ENCODE assay signal across 8 cellular contexts in genomic region chr18:48933578-48934399, GRCh38. TPM values are rescaled to one million over a fixed set of nuclear protein-coding genes. Genes with fewer than 3 reads are reported as not detected.
DNase-seq lines count a peak whose midpoint lies in the region; ATAC-seq and TF ChIP-seq lines count a peak whose summit lies in the region.

No MANE protein-coding gene starts in this region.

- DNase-seq in activated CD8-positive, alpha-beta memory T cell treated with anti-CD3 and anti-CD28 coated beads, Interleukin-2, amount 50 U/mL, for 4 hours, result peak; percentile 13
- DNase-seq in activated CD8-positive, alpha-beta memory T cell treated with anti-CD3 and anti-CD28 coated beads, Interleukin-2, amount 50 U/mL, for 48 hours, result no peak
- no peak for DNase-seq in adipocyte (ENCODE audit: low read depth)
- DNase-seq in tibial nerve (ENCODE audit: low spot score in 2 of 2), result no peak
- DNase-seq in omental fat pad (ENCODE audit: low spot score), result no peak
- DNase-seq in testis, result no peak

- H3K27me3 ChIP-seq in adipocyte (replicated peaks; ENCODE audit: control insufficient read depth, insufficient read depth, low read length), result no peaks in the 10 kb centered on the region
- no peaks in the 10 kb centered on the region for H3K27me3 ChIP-seq in liver (ENCODE audit: control insufficient read depth in 4 of 4, insufficient read depth in 4 of 4, low read length in 3 of 4)
- no peaks in the 10 kb centered on the region for H3K27me3 ChIP-seq in tibial nerve
- H3K27me3 ChIP-seq in testis, result no peaks in the 10 kb centered on the region

- ATAC-seq in omental fat pad (ENCODE audit: low FRiP score) (no peak), GM18498 (IDR thresholded peaks at IDR 0.05; ENCODE audit: unreplicated experiment) (no peak)

- intact Hi-C loops in testis (cut with DNase I; ENCODE audit: low total_unique reads), result no loop called here

- H3K4me3 ChIP-seq in adipocyte (ENCODE audit: low read length) (peak overlapping the region; percentile 52), liver (ENCODE audit: low read depth in 1 of 3, low read length in 3 of 3) (no peak overlapping the region), tibial nerve (no peak overlapping the region), testis (no peak overlapping the region)

- peak overlapping the region; percentile 76 for H3K9ac ChIP-seq in adipocyte (ENCODE audit: low read length)
- no peak overlapping the region for H3K9ac ChIP-seq in liver (ENCODE audit: low read depth in 1 of 2, low read length in 2 of 2)

- TF ChIP-seq EP300 in tibial nerve (IDR thresholded peaks at IDR 0.05), result peak in 1 of 2 donors; percentile 29

- no peak for TF ChIP-seq CTCF in liver (IDR thresholded peaks at IDR 0.05; ENCODE audit: low read depth, low read length, missing input control)
- no peak for TF ChIP-seq CTCF in tibial nerve (IDR thresholded peaks at IDR 0.05)
- TF ChIP-seq CTCF in omental fat pad (IDR thresholded peaks at IDR 0.05), result no peak
- no peak for TF ChIP-seq CTCF in testis (IDR thresholded peaks at IDR 0.05)

- TF ChIP-seq RAD21 in liver (IDR thresholded peaks at IDR 0.05), result no peak

- H3K27ac ChIP-seq in liver (ENCODE audit: low read depth in 1 of 2, low read length in 2 of 2) (peak overlapping the region; percentile 53 to 73), tibial nerve (peak overlapping the region; percentile 34 to 84 (median 71)), testis (peak overlapping the region in 1 of 2 donors; percentile 78)

- H3K4me1 ChIP-seq in adipocyte (ENCODE audit: control insufficient read depth, insufficient read depth, low read length), result peaks cover 97% of the 10 kb centered on the region
- H3K4me1 ChIP-seq in liver (ENCODE audit: control insufficient read depth in 4 of 4, insufficient read depth in 4 of 4, low read length in 3 of 4), result peaks cover 43 to 86% (median 72%) of the 10 kb centered on the region in 4 donors
- peaks cover 0 to 98% (median 81%) of the 10 kb centered on the region in 4 donors for H3K4me1 ChIP-seq in tibial nerve
- H3K4me1 ChIP-seq in testis, result peaks cover 42% of the 10 kb centered on the region

- TF ChIP-seq POLR2A in tibial nerve (IDR thresholded peaks at IDR 0.05) (no peak), testis (IDR thresholded peaks at IDR 0.05) (no peak)

- H3K36me3 ChIP-seq in adipocyte (ENCODE audit: control insufficient read depth, insufficient read depth, low read length, severe bottlenecking) (peaks cover 5% of the 10 kb centered on the region), liver (ENCODE audit: control insufficient read depth in 4 of 4, insufficient read depth in 3 of 4, low read depth in 1 of 4, low read length in 3 of 4) (peaks cover 0 to 2% (median 0%) of the 10 kb centered on the region in 4 donors), tibial nerve (no peaks in the 10 kb centered on the region), testis (ENCODE audit: low read depth, missing control alignments) (no peaks in the 10 kb centered on the region)

- no peaks in the 10 kb centered on the region for H3K9me3 ChIP-seq in adipocyte (ENCODE audit: control insufficient read depth, low read length)
- no peaks in the 10 kb centered on the region for H3K9me3 ChIP-seq in liver (ENCODE audit: control insufficient read depth in 4 of 4, low read length in 3 of 4)
- no peaks in the 10 kb centered on the region for H3K9me3 ChIP-seq in tibial nerve
- no peaks in the 10 kb centered on the region for H3K9me3 ChIP-seq in testis

- 80% methylated on average over 22 of the region's 22 CpGs for WGBS in liver
- 43 to 48% methylated on average over 19 to 20 of the region's 22 CpGs for WGBS in tibial nerve, 2 donors
- 63 to 72% methylated on average over 21 to 22 of the region's 22 CpGs for WGBS in testis, 2 donors

TF ChIP-seq in liver, 16 proteins besides CTCF, POLR2A, EP300 and RAD21:
- TF ChIP-seq TAF1 (conservative IDR thresholded peaks at IDR 0.05), result no peak
- TF ChIP-seq NR2F2 (IDR thresholded peaks at IDR 0.05), result no peak
- no peak for TF ChIP-seq RXRA (IDR thresholded peaks at IDR 0.05)
- TF ChIP-seq SP1 (IDR thresholded peaks at IDR 0.05), result no peak
- no peak for TF ChIP-seq GABPA (IDR thresholded peaks at IDR 0.05 in 1 of 2, conservative IDR thresholded peaks at IDR 0.05 in 1 of 2)
- no peak for TF ChIP-seq HNF4A (conservative IDR thresholded peaks at IDR 0.05)
- no peak for TF ChIP-seq YY1 (IDR thresholded peaks at IDR 0.05)
- no peak for TF ChIP-seq FOXA1 (IDR thresholded peaks at IDR 0.05)
- no peak for TF ChIP-seq JUND (IDR thresholded peaks at IDR 0.05)
- TF ChIP-seq, protein P1, sequence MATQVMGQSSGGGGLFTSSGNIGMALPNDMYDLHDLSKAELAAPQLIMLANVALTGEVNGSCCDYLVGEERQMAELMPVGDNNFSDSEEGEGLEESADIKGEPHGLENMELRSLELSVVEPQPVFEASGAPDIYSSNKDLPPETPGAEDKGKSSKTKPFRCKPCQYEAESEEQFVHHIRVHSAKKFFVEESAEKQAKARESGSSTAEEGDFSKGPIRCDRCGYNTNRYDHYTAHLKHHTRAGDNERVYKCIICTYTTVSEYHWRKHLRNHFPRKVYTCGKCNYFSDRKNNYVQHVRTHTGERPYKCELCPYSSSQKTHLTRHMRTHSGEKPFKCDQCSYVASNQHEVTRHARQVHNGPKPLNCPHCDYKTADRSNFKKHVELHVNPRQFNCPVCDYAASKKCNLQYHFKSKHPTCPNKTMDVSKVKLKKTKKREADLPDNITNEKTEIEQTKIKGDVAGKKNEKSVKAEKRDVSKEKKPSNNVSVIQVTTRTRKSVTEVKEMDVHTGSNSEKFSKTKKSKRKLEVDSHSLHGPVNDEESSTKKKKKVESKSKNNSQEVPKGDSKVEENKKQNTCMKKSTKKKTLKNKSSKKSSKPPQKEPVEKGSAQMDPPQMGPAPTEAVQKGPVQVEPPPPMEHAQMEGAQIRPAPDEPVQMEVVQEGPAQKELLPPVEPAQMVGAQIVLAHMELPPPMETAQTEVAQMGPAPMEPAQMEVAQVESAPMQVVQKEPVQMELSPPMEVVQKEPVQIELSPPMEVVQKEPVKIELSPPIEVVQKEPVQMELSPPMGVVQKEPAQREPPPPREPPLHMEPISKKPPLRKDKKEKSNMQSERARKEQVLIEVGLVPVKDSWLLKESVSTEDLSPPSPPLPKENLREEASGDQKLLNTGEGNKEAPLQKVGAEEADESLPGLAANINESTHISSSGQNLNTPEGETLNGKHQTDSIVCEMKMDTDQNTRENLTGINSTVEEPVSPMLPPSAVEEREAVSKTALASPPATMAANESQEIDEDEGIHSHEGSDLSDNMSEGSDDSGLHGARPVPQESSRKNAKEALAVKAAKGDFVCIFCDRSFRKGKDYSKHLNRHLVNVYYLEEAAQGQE (IDR thresholded peaks at IDR 0.05), result no peak

RNA-seq across cellular contexts. Expression of gene SMAD7, which starts 17.0 kb away (rescaled TPM):
- total RNA-seq in liver, result 10 to 100 TPM in 1 of 2 donors, 1 to 10 TPM in 1; 9.4 to 11.8 TPM
- 10 to 100 TPM in 1 of 2 donors, 1 to 10 TPM in 1; 3.2 to 10.7 TPM for polyA plus RNA-seq in liver
- 10 to 100 TPM; 34.3 to 56.8 (median 35.6) TPM for total RNA-seq in tibial nerve
- 10 to 100 TPM; 33.6 to 78.4 (median 47.2) TPM for total RNA-seq in omental fat pad
- 10 to 100 TPM in 1 of 2 donors, 1 to 10 TPM in 1; 9.8 to 14.6 TPM for total RNA-seq in testis
- 7.5 TPM for polyA plus RNA-seq in testis (ENCODE audit: insufficient read depth, low read depth, low replicate concordance)
